In genomic region chr14:22822619-22823551, GRCh38 we compare ENCODE assay signal across 7 cellular contexts. TPM values are rescaled to one million over a fixed set of nuclear protein-coding genes. Genes with fewer than 3 reads are reported as not detected.
DNase-seq lines count a peak whose midpoint lies in the region; ATAC-seq and TF ChIP-seq lines count a peak whose summit lies in the region.

No MANE protein-coding gene starts in this region.

- H3K4me3 Mint-ChIP-seq in activated T-helper 2 cell treated with anti-CD3 and anti-CD28 coated beads, Interferon-gamma antibody, Interleukin-2, Interleukin-4, amounts not matched to agents 10 μg/mL and 5 μg/mL and 100 μg/mL, durations not matched to agents 14 hours and 24 hours and 36 hours (ENCODE audit: low read depth): peak overlapping the region; percentile 62

- peaks cover 24% of the 10 kb centered on the region for H3K4me1 Mint-ChIP-seq in activated T-helper 2 cell treated with anti-CD3 and anti-CD28 coated beads, Interferon-gamma antibody, Interleukin-2, Interleukin-4, amounts not matched to agents 10 μg/mL and 5 μg/mL and 100 μg/mL, durations not matched to agents 14 hours and 24 hours and 36 hours (ENCODE audit: low read depth)

- peak; percentile 59 for ATAC-seq in HG02678 (IDR thresholded peaks at IDR 0.05; ENCODE audit: unreplicated experiment)

- H3K9me3 Mint-ChIP-seq in activated T-helper 2 cell treated with anti-CD3 and anti-CD28 coated beads, Interferon-gamma antibody, Interleukin-2, Interleukin-4, amounts not matched to agents 10 μg/mL and 5 μg/mL and 100 μg/mL, durations not matched to agents 14 hours and 24 hours and 36 hours: no peaks in the 10 kb centered on the region

- H3K27ac Mint-ChIP-seq in activated T-helper 2 cell treated with anti-CD3 and anti-CD28 coated beads, Interferon-gamma antibody, Interleukin-2, Interleukin-4, amounts not matched to agents 10 μg/mL and 5 μg/mL and 100 μg/mL, durations not matched to agents 14 hours and 24 hours and 36 hours: peak overlapping the region; percentile 28

- peaks cover 19% of the 10 kb centered on the region for H3K27me3 Mint-ChIP-seq in activated T-helper 2 cell treated with anti-CD3 and anti-CD28 coated beads, Interferon-gamma antibody, Interleukin-2, Interleukin-4, amounts not matched to agents 10 μg/mL and 5 μg/mL and 100 μg/mL, durations not matched to agents 14 hours and 24 hours and 36 hours (ENCODE audit: low read depth)

- no peaks in the 10 kb centered on the region for H3K36me3 ChIP-seq in neutrophil

- H3K4me1 ChIP-seq in neutrophil (ENCODE audit: control insufficient read depth in 1 of 2, insufficient read depth in 1 of 2, low read depth in 1 of 2, low read length in 1 of 2): peaks cover 52 to 57% of the 10 kb centered on the region in 2 experiments

- H3K4me3 ChIP-seq in foreskin fibroblast (ENCODE audit: low read depth in 1 of 2, low read length in 2 of 2) (peak overlapping the region; percentile 31 to 51), neutrophil (ENCODE audit: low read depth in 1 of 2, low read length in 1 of 2) (peak overlapping the region; percentile 70 to 71)

- intact Hi-C loops in activated T-helper 2 cell treated with anti-CD3 and anti-CD28 coated beads, Interferon-gamma antibody, Interleukin-2, Interleukin-4, amounts not matched to agents 10 μg/mL and 5 μg/mL and 100 μg/mL, durations not matched to agents 14 hours and 24 hours and 36 hours (cut with micrococcal nuclease): loop anchor here (1.0 to 5.0 kb wide), 4 partner anchors 30 to 251 kb away; partner anchors contain the start of gene LRP10

- no peaks in the 10 kb centered on the region for H3K9me3 ChIP-seq in neutrophil

- H3K27ac ChIP-seq in neutrophil (peak overlapping the region; percentile 73), substantia nigra (ENCODE audit: low read depth, low read length, poor library complexity, severe bottlenecking) (peak overlapping the region; percentile 4)

- H3K27me3 ChIP-seq in neutrophil: peaks cover 32% of the 10 kb centered on the region

- no peaks in the 10 kb centered on the region for H3K36me3 Mint-ChIP-seq in activated T-helper 2 cell treated with anti-CD3 and anti-CD28 coated beads, Interferon-gamma antibody, Interleukin-2, Interleukin-4, amounts not matched to agents 10 μg/mL and 5 μg/mL and 100 μg/mL, durations not matched to agents 14 hours and 24 hours and 36 hours (ENCODE audit: low read depth)

- TF ChIP-seq CTCF in GM10266 (IDR thresholded peaks at IDR 0.05; ENCODE audit: control insufficient read depth, insufficient read depth, low read depth, missing control alignments) (peak; percentile 81), foreskin fibroblast (IDR thresholded peaks at IDR 0.05; ENCODE audit: low read depth, low read length) (peak; percentile 86), neutrophil (IDR thresholded peaks at IDR 0.05) (peak; percentile 62)

- DNase-seq in GM10266 (ENCODE audit: extremely low spot score) (peak; percentile 69), OCI-M1 (lab: John Stamatoyannopoulos, UW) (peak; percentile 87), foreskin fibroblast (peak; percentile 81 to 96), substantia nigra (lab: John Stamatoyannopoulos, UW) (peak in 40 of 49 donors; percentile 21 to 80 (median 60))
- DNase-seq in activated T-helper 2 cell treated with anti-CD3 and anti-CD28 coated beads, Interferon-gamma antibody, Interleukin-2, Interleukin-4, amounts not matched to agents 10 μg/mL and 5 μg/mL and 100 μg/mL, durations not matched to agents 14 hours and 24 hours and 36 hours (ENCODE audit: low spot score): peak; percentile 47

RNA-seq across cellular contexts. Expression of gene MRPL52, which starts 6.8 kb away (rescaled TPM):
- 173 and 175 TPM in 2 replicates for total RNA-seq in activated T-helper 2 cell treated with anti-CD3 and anti-CD28 coated beads, Interferon-gamma antibody, Interleukin-2, Interleukin-4, amounts not matched to agents 10 μg/mL and 5 μg/mL and 100 μg/mL, durations not matched to agents 14 hours and 24 hours and 36 hours

RNA-seq across cellular contexts. Expression of gene SLC7A7, which starts 7.7 kb away (rescaled TPM):
- 0.25 TPM in 1 of 2 replicates, not detected in the other for total RNA-seq in activated T-helper 2 cell treated with anti-CD3 and anti-CD28 coated beads, Interferon-gamma antibody, Interleukin-2, Interleukin-4, amounts not matched to agents 10 μg/mL and 5 μg/mL and 100 μg/mL, durations not matched to agents 14 hours and 24 hours and 36 hours

RNA-seq across cellular contexts. Expression of gene MMP14, which starts 13.5 kb away (rescaled TPM):
- 2.6 and 2.7 TPM in 2 replicates for total RNA-seq in activated T-helper 2 cell treated with anti-CD3 and anti-CD28 coated beads, Interferon-gamma antibody, Interleukin-2, Interleukin-4, amounts not matched to agents 10 μg/mL and 5 μg/mL and 100 μg/mL, durations not matched to agents 14 hours and 24 hours and 36 hours

RNA-seq across cellular contexts. Expression of gene LRP10, which starts 48.7 kb away (rescaled TPM):
- 38.9 and 40.5 TPM in 2 replicates for total RNA-seq in activated T-helper 2 cell treated with anti-CD3 and anti-CD28 coated beads, Interferon-gamma antibody, Interleukin-2, Interleukin-4, amounts not matched to agents 10 μg/mL and 5 μg/mL and 100 μg/mL, durations not matched to agents 14 hours and 24 hours and 36 hours

RNA-seq across cellular contexts. Expression of gene OXA1L, which starts 56.4 kb away (rescaled TPM):
- total RNA-seq in activated T-helper 2 cell treated with anti-CD3 and anti-CD28 coated beads, Interferon-gamma antibody, Interleukin-2, Interleukin-4, amounts not matched to agents 10 μg/mL and 5 μg/mL and 100 μg/mL, durations not matched to agents 14 hours and 24 hours and 36 hours: 114 and 123 TPM in 2 replicates

Comparison
In these comparisons a context has a peak if more than half of its experiments do, and no peak if none do; other contexts are left out.
1. Peak in every context shown above with its lines: DNase-seq, ATAC-seq, H3K4me3 ChIP-seq and H3K27ac ChIP-seq.